ENCODE assay signal across 6 cellular contexts in genomic region chr19:1019980-1020867, GRCh38. TPM values are rescaled to one million over a fixed set of nuclear protein-coding genes. Genes with fewer than 3 reads are reported as not detected.
DNase-seq lines count a peak whose midpoint lies in the region; ATAC-seq and TF ChIP-seq lines count a peak whose summit lies in the region.

No MANE protein-coding gene starts in this region.

- peak in 1 of 3 donors; percentile 62 for DNase-seq in CD4-positive, CD25-positive, alpha-beta regulatory T cell
- DNase-seq in SK-N-MC (ENCODE audit: low read depth, low spot score) = no peak
- no peak for DNase-seq in right atrium auricular region (ENCODE audit: low spot score)
- DNase-seq in upper lobe of left lung = peak in 1 of 2 donors; percentile 91
- DNase-seq in putamen (ENCODE audit: low spot score) = no peak
- no peak for DNase-seq in NCI-H1436 treated with DMSO at 0.1 percent for 48 hours (lab: John Stamatoyannopoulos, UW)

- peaks cover 58% of the 10 kb centered on the region for H3K4me1 ChIP-seq in CD4-positive, CD25-positive, alpha-beta regulatory T cell (ENCODE audit: control insufficient read depth, insufficient read depth, low read length, poor library complexity, severe bottlenecking)
- H3K4me1 ChIP-seq in right atrium auricular region (peaks cover 0 to 71% of the 10 kb centered on the region in 2 donors), upper lobe of left lung (peaks cover 58 to 66% (median 64%) of the 10 kb centered on the region in 4 donors)

- H3K4me3 ChIP-seq in CD4-positive, CD25-positive, alpha-beta regulatory T cell (ENCODE audit: low read depth, low read length) = peak overlapping the region; percentile 65
- peak overlapping the region; percentile 86 for H3K4me3 ChIP-seq in SK-N-MC
- peak overlapping the region; percentile 83 to 92 for H3K4me3 ChIP-seq in right atrium auricular region
- peak overlapping the region; percentile 78 to 99 (median 97) for H3K4me3 ChIP-seq in upper lobe of left lung

- H3K4me3 Mint-ChIP-seq in CD4-positive, CD25-positive, alpha-beta regulatory T cell = peak overlapping the region; percentile 88 to 95 (median 94)

- peak overlapping the region; percentile 93 to 99 (median 93) for H3K27ac Mint-ChIP-seq in CD4-positive, CD25-positive, alpha-beta regulatory T cell

- no peak for TF ChIP-seq POLR2A in upper lobe of left lung (IDR thresholded peaks at IDR 0.05)

- peak overlapping the region; percentile 98 for H3K27ac ChIP-seq in CD4-positive, CD25-positive, alpha-beta regulatory T cell (ENCODE audit: insufficient read depth, low read length, poor library complexity, severe bottlenecking)
- H3K27ac ChIP-seq in SK-N-MC (peak overlapping the region; percentile 96), right atrium auricular region (peak overlapping the region; percentile 89 to 94), upper lobe of left lung (peak overlapping the region; percentile 94 to 96 (median 94))

- H3K36me3 ChIP-seq in CD4-positive, CD25-positive, alpha-beta regulatory T cell (ENCODE audit: control insufficient read depth, insufficient read depth, low read length) = no peaks in the 10 kb centered on the region
- no peaks in the 10 kb centered on the region for H3K36me3 ChIP-seq in SK-N-MC (ENCODE audit: insufficient read depth, low read length)
- H3K36me3 ChIP-seq in right atrium auricular region = no peaks in the 10 kb centered on the region
- no peaks in the 10 kb centered on the region for H3K36me3 ChIP-seq in upper lobe of left lung

- 0 to 3% methylated on average over 44 to 50 of the region's 60 CpGs for WGBS in upper lobe of left lung, 2 donors

- H3K27me3 Mint-ChIP-seq in CD4-positive, CD25-positive, alpha-beta regulatory T cell = peaks cover 13% of the 10 kb centered on the region

- no peak for TF ChIP-seq EP300 in upper lobe of left lung (IDR thresholded peaks at IDR 0.05)

- peak overlapping the region; percentile 97 for H3K9ac ChIP-seq in SK-N-MC (ENCODE audit: insufficient read length)

- H3K9me3 Mint-ChIP-seq in CD4-positive, CD25-positive, alpha-beta regulatory T cell = no peaks in the 10 kb centered on the region

- no peaks in the 10 kb centered on the region for H3K9me3 ChIP-seq in CD4-positive, CD25-positive, alpha-beta regulatory T cell (ENCODE audit: control insufficient read depth in 2 of 2, low read length in 2 of 2)
- no peaks in the 10 kb centered on the region for H3K9me3 ChIP-seq in SK-N-MC (ENCODE audit: low read depth, low read length)
- H3K9me3 ChIP-seq in right atrium auricular region = no peaks in the 10 kb centered on the region
- no peaks in the 10 kb centered on the region for H3K9me3 ChIP-seq in upper lobe of left lung

- ATAC-seq in CD4-positive, CD25-positive, alpha-beta regulatory T cell (ENCODE audit: low read depth in 2 of 2) = no peak
- ATAC-seq in upper lobe of left lung (ENCODE audit: low FRiP score in 2 of 2) = no peak

- peaks cover 0 to 54% (median 18%) of the 10 kb centered on the region in 4 donors for H3K4me1 Mint-ChIP-seq in CD4-positive, CD25-positive, alpha-beta regulatory T cell

- H3K36me3 Mint-ChIP-seq in CD4-positive, CD25-positive, alpha-beta regulatory T cell = no peaks in the 10 kb centered on the region

- TF ChIP-seq CTCF in right atrium auricular region (IDR thresholded peaks at IDR 0.05) = no peak
- no peak for TF ChIP-seq CTCF in upper lobe of left lung (IDR thresholded peaks at IDR 0.05)

- no peaks in the 10 kb centered on the region for H3K27me3 ChIP-seq in CD4-positive, CD25-positive, alpha-beta regulatory T cell (ENCODE audit: control insufficient read depth, insufficient read depth, low read length)
- H3K27me3 ChIP-seq in right atrium auricular region (no peaks in the 10 kb centered on the region), upper lobe of left lung (no peaks in the 10 kb centered on the region)

RNA-seq across cellular contexts. Expression of gene TMEM259, which starts 0.7 kb away (rescaled TPM):
- total RNA-seq in CD4-positive, CD25-positive, alpha-beta regulatory T cell = 339 TPM
- 10 to 100 TPM; 51.6 to 67.1 (median 54.2) TPM for polyA plus RNA-seq in CD4-positive, CD25-positive, alpha-beta regulatory T cell
- total RNA-seq in right atrium auricular region (100 to 1,000 TPM; 129 to 170 TPM), upper lobe of left lung (100 to 1,000 TPM; 143 to 643 (median 208) TPM)

RNA-seq across cellular contexts. Expression of gene RNU6-2, which starts 1.1 kb away (rescaled TPM):
- total RNA-seq in CD4-positive, CD25-positive, alpha-beta regulatory T cell = not detected
- not detected for polyA plus RNA-seq in CD4-positive, CD25-positive, alpha-beta regulatory T cell
- total RNA-seq in right atrium auricular region = not detected
- total RNA-seq in upper lobe of left lung = not detected

RNA-seq across cellular contexts. Expression of gene CNN2, which starts 6.2 kb away (rescaled TPM):
- 397 TPM for total RNA-seq in CD4-positive, CD25-positive, alpha-beta regulatory T cell
- 100 to 1,000 TPM; 378 to 426 (median 401) TPM for polyA plus RNA-seq in CD4-positive, CD25-positive, alpha-beta regulatory T cell
- total RNA-seq in right atrium auricular region = 10 to 100 TPM; 47.8 to 48.5 TPM
- 100 to 1,000 TPM in 5 of 6 donors, 10 to 100 TPM in 1; 98.1 to 262 (median 164) TPM for total RNA-seq in upper lobe of left lung

RNA-seq across cellular contexts. Expression of gene ABCA7, which starts 19.7 kb away (rescaled TPM):
- 161 TPM for total RNA-seq in CD4-positive, CD25-positive, alpha-beta regulatory T cell
- polyA plus RNA-seq in CD4-positive, CD25-positive, alpha-beta regulatory T cell = 10 to 100 TPM in 1 of 4 donors, 1 to 10 TPM in 3; 3.4 to 13.3 (median 6.9) TPM
- total RNA-seq in right atrium auricular region = 1 to 10 TPM; 4.8 to 5.9 TPM
- total RNA-seq in upper lobe of left lung = 100 to 1,000 TPM in 2 of 6 donors, 10 to 100 TPM in 4; 34.1 to 224 (median 58.2) TPM

RNA-seq across cellular contexts. Expression of gene GRIN3B, which starts 20.0 kb away (rescaled TPM):
- not detected for total RNA-seq in CD4-positive, CD25-positive, alpha-beta regulatory T cell
- polyA plus RNA-seq in CD4-positive, CD25-positive, alpha-beta regulatory T cell = not detected
- total RNA-seq in right atrium auricular region (under 1 TPM in 1 of 2 donors, not detected in 1; 0.12 TPM), upper lobe of left lung (10 to 100 TPM in 1 of 6 donors, 1 to 10 TPM in 4, under 1 TPM in 1; 0.06 to 18.9 (median 5.6) TPM)
